Comparison of ENCODE assay signal across 12 cellular contexts in genomic region chr12:56161677-56162351, GRCh38. TPM values are rescaled to one million over a fixed set of nuclear protein-coding genes. Genes with fewer than 3 reads are reported as not detected.
A peak's percentile ranks its signal among the peaks of the same experiment; 100 is the strongest.
DNase-seq lines count a peak whose midpoint lies in the region; ATAC-seq and TF ChIP-seq lines count a peak whose summit lies in the region.
"Had no signal": no experiment of that assay in that cellular context is flagged by ENCODE, and none has a peak within 500 bp of the region (broad histone marks: within the 10 kb centered on the region; RNA-seq: fewer than 3 reads in every experiment).

No MANE protein-coding gene starts in this region.

- TF ChIP-seq POLR2A in tibial nerve (IDR thresholded peaks at IDR 0.05) = no peak

- TF ChIP-seq CTCF in cardiac muscle cell (IDR thresholded peaks at IDR 0.05; ENCODE audit: low read depth, low read length) (no peak), tibial nerve (IDR thresholded peaks at IDR 0.05) (no peak)

- H3K9me3 ChIP-seq in cardiac muscle cell (ENCODE audit: low read depth) (no peaks in the 10 kb centered on the region), mesodermal cell (ENCODE audit: control insufficient read depth, low read length) (no peaks in the 10 kb centered on the region), tibial nerve (no peaks in the 10 kb centered on the region)
- H3K9me3 ChIP-seq: SJSA1 had no signal

- no peak for TF ChIP-seq EP300 in tibial nerve (IDR thresholded peaks at IDR 0.05)

- DNase-seq in cardiac muscle cell (ENCODE audit: low read depth in 1 of 2, low spot score in 1 of 2) (peak in 1 of 2 donors; percentile 41), cardiac septum (ENCODE audit: low spot score) (no peak), tibial nerve (ENCODE audit: low spot score in 2 of 2) (no peak), NCI-H128 (lab: John Stamatoyannopoulos, UW; ENCODE audit: unreplicated experiment) (no peak)
- no peak for DNase-seq in stimulated activated CD4-positive, alpha-beta T cell treated with anti-CD3 and anti-CD28 coated beads, Interleukin-12 subunit alpha, Interleukin-12 subunit beta, amount 100 ng/mL, for 4 hours
- DNase-seq: COR-L47, hippocampal formation, MM.1S had no signal

- no peaks in the 10 kb centered on the region for H3K27me3 ChIP-seq in cardiac muscle cell
- no peaks in the 10 kb centered on the region for H3K27me3 ChIP-seq in tibial nerve
- H3K27me3 ChIP-seq: SJSA1 had no signal

- WGBS in mesodermal cell (ENCODE audit: insufficient coverage in 2 of 2), 2 experiments = 90 to 95% methylated on average over 5 to 9 of the region's 10 CpGs
- 70 to 72% methylated on average over 10 of the region's 10 CpGs for WGBS in tibial nerve, 2 donors

- H3K36me3 ChIP-seq in cardiac muscle cell = peaks cover 73% of the 10 kb centered on the region
- H3K36me3 ChIP-seq in mesodermal cell (ENCODE audit: control insufficient read depth, insufficient read depth, low read length) = peaks cover 81% of the 10 kb centered on the region
- peaks cover 0 to 75% (median 29%) of the 10 kb centered on the region in 3 donors for H3K36me3 ChIP-seq in tibial nerve

- no peak for ATAC-seq in GM21423 (IDR thresholded peaks at IDR 0.05; ENCODE audit: unreplicated experiment)

- H3K27ac ChIP-seq in cardiac muscle cell (peak overlapping the region; percentile 100), angular gyrus (ENCODE audit: low read depth, low read length) (peak overlapping the region; percentile 37), mesodermal cell (ENCODE audit: low read depth, low read length, severe bottlenecking) (peak overlapping the region; percentile 6), tibial nerve (peak overlapping the region in 3 of 4 donors; percentile 96 to 98 (median 97))
- H3K27ac ChIP-seq: SJSA1 had no signal

- peaks cover 28% of the 10 kb centered on the region for H3K4me1 ChIP-seq in cardiac muscle cell (ENCODE audit: low read depth)
- H3K4me1 ChIP-seq in mesodermal cell (ENCODE audit: control insufficient read depth, insufficient read depth, low read length, poor library complexity, severe bottlenecking) = peaks cover 22% of the 10 kb centered on the region
- peaks cover 0 to 39% (median 31%) of the 10 kb centered on the region in 4 donors for H3K4me1 ChIP-seq in tibial nerve

- intact Hi-C loops in cardiac septum (cut with DNase I) = no loop called here

- no peak overlapping the region for H3K4me3 ChIP-seq in cardiac muscle cell
- no peak overlapping the region for H3K4me3 ChIP-seq in mesodermal cell (ENCODE audit: extremely low read depth, insufficient read depth, low read length, poor library complexity, severe bottlenecking)
- H3K4me3 ChIP-seq in tibial nerve = peak overlapping the region in 1 of 4 donors; percentile 84

RNA-seq across cellular contexts. Expression of gene MYL6, which starts 3.7 kb away (rescaled TPM):
- total RNA-seq in cardiac muscle cell (2,618 and 4,325 TPM in 2 replicates), cardiac septum (792 TPM), tibial nerve (1,000 to 10,000 TPM; 1,194 to 1,879 (median 1,515) TPM)
- 3,866 and 6,680 TPM in 2 replicates for polyA plus RNA-seq in cardiac muscle cell
- 2,005 TPM for polyA plus RNA-seq in mesodermal cell (2013, experiment 1 of 2)
- polyA plus RNA-seq in mesodermal cell (2013, experiment 2 of 2) = 1,646 TPM

RNA-seq across cellular contexts. Expression of gene MYL6B, which starts 9.4 kb away (rescaled TPM):
- total RNA-seq in cardiac muscle cell (218 and 293 TPM in 2 replicates), cardiac septum (37.6 TPM), tibial nerve (10 to 100 TPM; 43.5 to 80.4 (median 59.1) TPM)
- 142 and 203 TPM in 2 replicates for polyA plus RNA-seq in cardiac muscle cell
- 154 TPM for polyA plus RNA-seq in mesodermal cell (2013, experiment 1 of 2)
- polyA plus RNA-seq in mesodermal cell (2013, experiment 2 of 2) = 131 TPM

RNA-seq across cellular contexts. Expression of gene SMARCC2, which starts 27.5 kb away (rescaled TPM):
- 69.7 and 94.2 TPM in 2 replicates for total RNA-seq in cardiac muscle cell
- 79.6 and 104 TPM in 2 replicates for polyA plus RNA-seq in cardiac muscle cell
- total RNA-seq in cardiac septum = 71.5 TPM
- polyA plus RNA-seq in mesodermal cell (2013, experiment 1 of 2) = 60.3 TPM
- 51.4 TPM for polyA plus RNA-seq in mesodermal cell (2013, experiment 2 of 2)
- 100 to 1,000 TPM; 104 to 139 (median 117) TPM for total RNA-seq in tibial nerve

RNA-seq across cellular contexts. Expression of gene ESYT1, which starts 33.7 kb away (rescaled TPM):
- 103 and 107 TPM in 2 replicates for total RNA-seq in cardiac muscle cell
- 52.0 and 70.6 TPM in 2 replicates for polyA plus RNA-seq in cardiac muscle cell
- total RNA-seq in cardiac septum = 36.2 TPM
- 125 TPM for polyA plus RNA-seq in mesodermal cell (2013, experiment 1 of 2)
- polyA plus RNA-seq in mesodermal cell (2013, experiment 2 of 2) = 97.7 TPM
- 100 to 1,000 TPM in 3 of 4 donors, 10 to 100 TPM in 1; 91.2 to 235 (median 210) TPM for total RNA-seq in tibial nerve

RNA-seq across cellular contexts. Expression of gene ZC3H10, which starts 43.7 kb away (rescaled TPM):
- 5.4 and 7.5 TPM in 2 replicates for total RNA-seq in cardiac muscle cell
- polyA plus RNA-seq in cardiac muscle cell = 7.2 and 10.6 TPM in 2 replicates
- 6.0 TPM for total RNA-seq in cardiac septum
- 3.9 TPM for polyA plus RNA-seq in mesodermal cell (2013, experiment 1 of 2)
- 2.8 TPM for polyA plus RNA-seq in mesodermal cell (2013, experiment 2 of 2)
- 1 to 10 TPM; 2.9 to 5.1 (median 4.8) TPM for total RNA-seq in tibial nerve

Comparison
In these comparisons a context has a peak if more than half of its experiments do, and no peak if none do; other contexts are left out.
1. H3K27ac ChIP-seq: peak in every context shown above with its lines; median percentile 100 in cardiac muscle cell; 97 in tibial nerve; 37 in angular gyrus; 6 in mesodermal cell.